In the genomic region with DNA sequence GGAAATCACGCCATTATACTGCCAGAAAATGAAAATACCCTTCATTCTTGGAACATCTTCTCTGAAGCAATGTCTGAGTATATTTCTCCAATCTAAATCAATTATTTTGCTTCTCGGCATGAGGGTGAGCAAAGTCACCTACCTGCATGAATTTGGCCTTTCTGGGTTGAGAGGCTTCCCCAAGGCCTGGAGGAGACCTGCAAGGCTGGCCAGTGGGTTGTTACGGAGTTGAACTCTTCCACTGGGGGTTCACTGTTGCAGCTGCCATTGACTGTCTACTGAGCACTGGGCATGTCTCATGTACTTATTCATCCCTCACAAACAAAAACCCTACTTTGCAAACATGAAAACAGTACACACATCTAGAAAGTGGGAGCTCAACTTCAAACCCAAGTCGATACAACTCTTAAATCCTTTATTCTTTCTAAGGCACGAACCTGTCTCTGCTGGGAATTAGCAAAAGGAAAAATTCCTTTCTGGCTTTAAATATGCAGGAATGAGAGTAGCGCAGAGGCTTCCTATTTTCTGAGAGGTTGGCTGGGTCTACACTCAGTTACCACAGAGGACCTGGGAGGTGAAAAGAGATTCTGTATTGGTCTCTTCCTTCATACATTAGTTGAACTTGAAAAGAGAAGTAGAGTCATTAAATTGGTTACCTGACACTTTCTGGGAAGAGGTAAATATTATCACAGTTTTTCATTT, we compare ENCODE assay signal across 2 cellular contexts.
TF ChIP-seq lines count a peak whose summit lies in the region.

No MANE protein-coding gene starts in this region.

TF ChIP-seq in GM23338, 12 proteins besides CTCF, POLR2A, EP300 and RAD21:
- TF ChIP-seq, protein P1, sequence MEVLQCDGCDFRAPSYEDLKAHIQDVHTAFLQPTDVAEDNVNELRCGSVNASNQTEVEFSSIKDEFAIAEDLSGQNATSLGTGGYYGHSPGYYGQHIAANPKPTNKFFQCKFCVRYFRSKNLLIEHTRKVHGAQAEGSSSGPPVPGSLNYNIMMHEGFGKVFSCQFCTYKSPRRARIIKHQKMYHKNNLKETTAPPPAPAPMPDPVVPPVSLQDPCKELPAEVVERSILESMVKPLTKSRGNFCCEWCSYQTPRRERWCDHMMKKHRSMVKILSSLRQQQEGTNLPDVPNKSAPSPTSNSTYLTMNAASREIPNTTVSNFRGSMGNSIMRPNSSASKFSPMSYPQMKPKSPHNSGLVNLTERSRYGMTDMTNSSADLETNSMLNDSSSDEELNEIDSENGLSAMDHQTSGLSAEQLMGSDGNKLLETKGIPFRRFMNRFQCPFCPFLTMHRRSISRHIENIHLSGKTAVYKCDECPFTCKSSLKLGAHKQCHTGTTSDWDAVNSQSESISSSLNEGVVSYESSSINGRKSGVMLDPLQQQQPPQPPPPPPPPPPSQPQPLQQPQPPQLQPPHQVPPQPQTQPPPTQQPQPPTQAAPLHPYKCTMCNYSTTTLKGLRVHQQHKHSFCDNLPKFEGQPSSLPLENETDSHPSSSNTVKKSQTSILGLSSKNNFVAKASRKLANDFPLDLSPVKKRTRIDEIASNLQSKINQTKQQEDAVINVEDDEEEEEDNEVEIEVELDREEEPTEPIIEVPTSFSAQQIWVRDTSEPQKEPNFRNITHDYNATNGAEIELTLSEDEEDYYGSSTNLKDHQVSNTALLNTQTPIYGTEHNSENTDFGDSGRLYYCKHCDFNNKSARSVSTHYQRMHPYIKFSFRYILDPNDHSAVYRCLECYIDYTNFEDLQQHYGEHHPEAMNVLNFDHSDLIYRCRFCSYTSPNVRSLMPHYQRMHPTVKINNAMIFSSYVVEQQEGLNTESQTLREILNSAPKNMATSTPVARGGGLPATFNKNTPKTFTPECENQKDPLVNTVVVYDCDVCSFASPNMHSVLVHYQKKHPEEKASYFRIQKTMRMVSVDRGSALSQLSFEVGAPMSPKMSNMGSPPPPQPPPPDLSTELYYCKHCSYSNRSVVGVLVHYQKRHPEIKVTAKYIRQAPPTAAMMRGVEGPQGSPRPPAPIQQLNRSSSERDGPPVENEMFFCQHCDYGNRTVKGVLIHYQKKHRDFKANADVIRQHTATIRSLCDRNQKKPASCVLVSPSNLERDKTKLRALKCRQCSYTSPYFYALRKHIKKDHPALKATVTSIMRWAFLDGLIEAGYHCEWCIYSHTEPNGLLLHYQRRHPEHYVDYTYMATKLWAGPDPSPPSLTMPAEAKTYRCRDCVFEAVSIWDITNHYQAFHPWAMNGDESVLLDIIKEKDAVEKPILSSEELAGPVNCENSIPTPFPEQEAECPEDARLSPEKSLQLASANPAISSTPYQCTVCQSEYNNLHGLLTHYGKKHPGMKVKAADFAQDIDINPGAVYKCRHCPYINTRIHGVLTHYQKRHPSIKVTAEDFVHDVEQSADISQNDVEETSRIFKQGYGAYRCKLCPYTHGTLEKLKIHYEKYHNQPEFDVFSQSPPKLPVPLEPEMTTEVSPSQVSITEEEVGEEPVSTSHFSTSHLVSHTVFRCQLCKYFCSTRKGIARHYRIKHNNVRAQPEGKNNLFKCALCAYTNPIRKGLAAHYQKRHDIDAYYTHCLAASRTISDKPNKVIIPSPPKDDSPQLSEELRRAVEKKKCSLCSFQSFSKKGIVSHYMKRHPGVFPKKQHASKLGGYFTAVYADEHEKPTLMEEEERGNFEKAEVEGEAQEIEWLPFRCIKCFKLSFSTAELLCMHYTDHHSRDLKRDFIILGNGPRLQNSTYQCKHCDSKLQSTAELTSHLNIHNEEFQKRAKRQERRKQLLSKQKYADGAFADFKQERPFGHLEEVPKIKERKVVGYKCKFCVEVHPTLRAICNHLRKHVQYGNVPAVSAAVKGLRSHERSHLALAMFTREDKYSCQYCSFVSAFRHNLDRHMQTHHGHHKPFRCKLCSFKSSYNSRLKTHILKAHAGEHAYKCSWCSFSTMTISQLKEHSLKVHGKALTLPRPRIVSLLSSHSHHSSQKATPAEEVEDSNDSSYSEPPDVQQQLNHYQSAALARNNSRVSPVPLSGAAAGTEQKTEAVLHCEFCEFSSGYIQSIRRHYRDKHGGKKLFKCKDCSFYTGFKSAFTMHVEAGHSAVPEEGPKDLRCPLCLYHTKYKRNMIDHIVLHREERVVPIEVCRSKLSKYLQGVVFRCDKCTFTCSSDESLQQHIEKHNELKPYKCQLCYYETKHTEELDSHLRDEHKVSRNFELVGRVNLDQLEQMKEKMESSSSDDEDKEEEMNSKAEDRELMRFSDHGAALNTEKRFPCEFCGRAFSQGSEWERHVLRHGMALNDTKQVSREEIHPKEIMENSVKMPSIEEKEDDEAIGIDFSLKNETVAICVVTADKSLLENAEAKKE (CRISPR knock-in tag; IDR thresholded peaks at IDR 0.05), result peak; percentile 69
- TF ChIP-seq NANOG (IDR thresholded peaks at IDR 0.05; ENCODE audit: borderline replicate concordance), result no peak

TF ChIP-seq in WTC11, 78 proteins besides CTCF, POLR2A, EP300 and RAD21:
- TF ChIP-seq, protein P2, sequence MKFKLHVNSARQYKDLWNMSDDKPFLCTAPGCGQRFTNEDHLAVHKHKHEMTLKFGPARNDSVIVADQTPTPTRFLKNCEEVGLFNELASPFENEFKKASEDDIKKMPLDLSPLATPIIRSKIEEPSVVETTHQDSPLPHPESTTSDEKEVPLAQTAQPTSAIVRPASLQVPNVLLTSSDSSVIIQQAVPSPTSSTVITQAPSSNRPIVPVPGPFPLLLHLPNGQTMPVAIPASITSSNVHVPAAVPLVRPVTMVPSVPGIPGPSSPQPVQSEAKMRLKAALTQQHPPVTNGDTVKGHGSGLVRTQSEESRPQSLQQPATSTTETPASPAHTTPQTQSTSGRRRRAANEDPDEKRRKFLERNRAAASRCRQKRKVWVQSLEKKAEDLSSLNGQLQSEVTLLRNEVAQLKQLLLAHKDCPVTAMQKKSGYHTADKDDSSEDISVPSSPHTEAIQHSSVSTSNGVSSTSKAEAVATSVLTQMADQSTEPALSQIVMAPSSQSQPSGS (CRISPR knock-in tag; IDR thresholded peaks at IDR 0.05; ENCODE audit: borderline replicate concordance, low read depth), result no peak
- TF ChIP-seq, protein P3, sequence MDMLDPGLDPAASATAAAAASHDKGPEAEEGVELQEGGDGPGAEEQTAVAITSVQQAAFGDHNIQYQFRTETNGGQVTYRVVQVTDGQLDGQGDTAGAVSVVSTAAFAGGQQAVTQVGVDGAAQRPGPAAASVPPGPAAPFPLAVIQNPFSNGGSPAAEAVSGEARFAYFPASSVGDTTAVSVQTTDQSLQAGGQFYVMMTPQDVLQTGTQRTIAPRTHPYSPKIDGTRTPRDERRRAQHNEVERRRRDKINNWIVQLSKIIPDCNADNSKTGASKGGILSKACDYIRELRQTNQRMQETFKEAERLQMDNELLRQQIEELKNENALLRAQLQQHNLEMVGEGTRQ (CRISPR knock-in tag; IDR thresholded peaks at IDR 0.05), result no peak
- TF ChIP-seq CBFB (CRISPR knock-in tag; IDR thresholded peaks at IDR 0.05; ENCODE audit: low read depth) (no peak), ATF1 (CRISPR knock-in tag; IDR thresholded peaks at IDR 0.05) (no peak), FOXP1 (CRISPR knock-in tag; IDR thresholded peaks at IDR 0.05; ENCODE audit: borderline replicate concordance) (no peak), TP53 (CRISPR knock-in tag; IDR thresholded peaks at IDR 0.05) (no peak), TCF7 (CRISPR knock-in tag; IDR thresholded peaks at IDR 0.05; ENCODE audit: low read depth) (no peak), ZNF317 (CRISPR knock-in tag; IDR thresholded peaks at IDR 0.05; ENCODE audit: borderline replicate concordance, low read depth) (no peak), GRHL2 (CRISPR knock-in tag; IDR thresholded peaks at IDR 0.05; ENCODE audit: insufficient replicate concordance, severe bottlenecking) (no peak)
- TF ChIP-seq, protein P4, sequence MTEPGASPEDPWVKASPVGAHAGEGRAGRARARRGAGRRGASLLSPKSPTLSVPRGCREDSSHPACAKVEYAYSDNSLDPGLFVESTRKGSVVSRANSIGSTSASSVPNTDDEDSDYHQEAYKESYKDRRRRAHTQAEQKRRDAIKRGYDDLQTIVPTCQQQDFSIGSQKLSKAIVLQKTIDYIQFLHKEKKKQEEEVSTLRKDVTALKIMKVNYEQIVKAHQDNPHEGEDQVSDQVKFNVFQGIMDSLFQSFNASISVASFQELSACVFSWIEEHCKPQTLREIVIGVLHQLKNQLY (CRISPR knock-in tag; IDR thresholded peaks at IDR 0.05), result no peak
- TF ChIP-seq, protein P5, sequence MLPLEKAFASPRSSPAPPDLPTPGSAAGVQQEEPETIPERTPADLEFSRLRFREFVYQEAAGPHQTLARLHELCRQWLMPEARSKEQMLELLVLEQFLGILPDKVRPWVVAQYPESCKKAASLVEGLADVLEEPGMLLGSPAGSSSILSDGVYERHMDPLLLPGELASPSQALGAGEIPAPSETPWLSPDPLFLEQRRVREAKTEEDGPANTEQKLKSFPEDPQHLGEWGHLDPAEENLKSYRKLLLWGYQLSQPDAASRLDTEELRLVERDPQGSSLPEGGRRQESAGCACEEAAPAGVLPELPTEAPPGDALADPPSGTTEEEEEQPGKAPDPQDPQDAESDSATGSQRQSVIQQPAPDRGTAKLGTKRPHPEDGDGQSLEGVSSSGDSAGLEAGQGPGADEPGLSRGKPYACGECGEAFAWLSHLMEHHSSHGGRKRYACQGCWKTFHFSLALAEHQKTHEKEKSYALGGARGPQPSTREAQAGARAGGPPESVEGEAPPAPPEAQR (CRISPR knock-in tag; IDR thresholded peaks at IDR 0.05), result no peak
- TF ChIP-seq, protein P6, sequence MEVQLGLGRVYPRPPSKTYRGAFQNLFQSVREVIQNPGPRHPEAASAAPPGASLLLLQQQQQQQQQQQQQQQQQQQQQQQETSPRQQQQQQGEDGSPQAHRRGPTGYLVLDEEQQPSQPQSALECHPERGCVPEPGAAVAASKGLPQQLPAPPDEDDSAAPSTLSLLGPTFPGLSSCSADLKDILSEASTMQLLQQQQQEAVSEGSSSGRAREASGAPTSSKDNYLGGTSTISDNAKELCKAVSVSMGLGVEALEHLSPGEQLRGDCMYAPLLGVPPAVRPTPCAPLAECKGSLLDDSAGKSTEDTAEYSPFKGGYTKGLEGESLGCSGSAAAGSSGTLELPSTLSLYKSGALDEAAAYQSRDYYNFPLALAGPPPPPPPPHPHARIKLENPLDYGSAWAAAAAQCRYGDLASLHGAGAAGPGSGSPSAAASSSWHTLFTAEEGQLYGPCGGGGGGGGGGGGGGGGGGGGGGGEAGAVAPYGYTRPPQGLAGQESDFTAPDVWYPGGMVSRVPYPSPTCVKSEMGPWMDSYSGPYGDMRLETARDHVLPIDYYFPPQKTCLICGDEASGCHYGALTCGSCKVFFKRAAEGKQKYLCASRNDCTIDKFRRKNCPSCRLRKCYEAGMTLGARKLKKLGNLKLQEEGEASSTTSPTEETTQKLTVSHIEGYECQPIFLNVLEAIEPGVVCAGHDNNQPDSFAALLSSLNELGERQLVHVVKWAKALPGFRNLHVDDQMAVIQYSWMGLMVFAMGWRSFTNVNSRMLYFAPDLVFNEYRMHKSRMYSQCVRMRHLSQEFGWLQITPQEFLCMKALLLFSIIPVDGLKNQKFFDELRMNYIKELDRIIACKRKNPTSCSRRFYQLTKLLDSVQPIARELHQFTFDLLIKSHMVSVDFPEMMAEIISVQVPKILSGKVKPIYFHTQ (CRISPR knock-in tag; IDR thresholded peaks at IDR 0.05), result no peak
